ENCODE assay signal across 1 cellular context in the genomic region with DNA sequence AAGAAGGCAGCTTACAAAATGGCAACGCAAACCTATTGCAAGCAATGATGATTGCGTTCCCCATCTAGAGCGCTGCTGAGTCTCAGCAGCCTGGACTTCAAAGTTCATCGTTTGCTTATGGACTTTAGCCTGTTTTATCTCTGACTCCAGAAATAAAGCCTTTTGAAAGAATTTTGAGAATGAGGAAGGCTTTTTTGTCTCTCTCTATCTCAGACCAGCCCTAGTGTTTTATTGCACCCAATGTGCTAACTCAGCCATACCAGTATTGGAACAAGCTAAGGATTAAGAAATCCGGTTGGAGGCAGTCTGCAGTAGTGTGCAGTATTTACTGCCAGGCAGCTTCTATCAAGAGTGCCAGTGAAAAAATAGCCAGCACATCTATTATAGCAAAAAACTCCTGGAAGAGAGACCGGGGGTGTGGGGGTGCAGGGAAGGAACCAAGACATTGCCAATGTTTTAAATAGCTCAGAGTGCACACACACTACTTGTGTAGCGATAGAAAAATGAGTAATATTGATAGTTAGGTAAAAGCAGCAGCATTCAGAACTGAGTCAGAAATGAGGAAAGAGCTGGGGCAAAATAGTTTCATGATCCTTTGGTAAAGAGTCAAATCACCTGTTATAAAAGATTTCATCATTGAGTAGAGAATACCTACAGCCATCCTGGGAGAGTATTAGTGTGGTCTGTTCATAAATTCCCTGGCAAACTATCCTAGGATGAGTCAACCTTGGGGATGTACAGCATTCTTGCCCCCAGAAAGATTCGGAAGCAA.
TF ChIP-seq lines count a peak whose summit lies in the region.

No MANE protein-coding gene starts in this region.

TF ChIP-seq in GM23338, 12 proteins besides CTCF, POLR2A, EP300 and RAD21 (continued from another document):
- TF ChIP-seq, protein P1, sequence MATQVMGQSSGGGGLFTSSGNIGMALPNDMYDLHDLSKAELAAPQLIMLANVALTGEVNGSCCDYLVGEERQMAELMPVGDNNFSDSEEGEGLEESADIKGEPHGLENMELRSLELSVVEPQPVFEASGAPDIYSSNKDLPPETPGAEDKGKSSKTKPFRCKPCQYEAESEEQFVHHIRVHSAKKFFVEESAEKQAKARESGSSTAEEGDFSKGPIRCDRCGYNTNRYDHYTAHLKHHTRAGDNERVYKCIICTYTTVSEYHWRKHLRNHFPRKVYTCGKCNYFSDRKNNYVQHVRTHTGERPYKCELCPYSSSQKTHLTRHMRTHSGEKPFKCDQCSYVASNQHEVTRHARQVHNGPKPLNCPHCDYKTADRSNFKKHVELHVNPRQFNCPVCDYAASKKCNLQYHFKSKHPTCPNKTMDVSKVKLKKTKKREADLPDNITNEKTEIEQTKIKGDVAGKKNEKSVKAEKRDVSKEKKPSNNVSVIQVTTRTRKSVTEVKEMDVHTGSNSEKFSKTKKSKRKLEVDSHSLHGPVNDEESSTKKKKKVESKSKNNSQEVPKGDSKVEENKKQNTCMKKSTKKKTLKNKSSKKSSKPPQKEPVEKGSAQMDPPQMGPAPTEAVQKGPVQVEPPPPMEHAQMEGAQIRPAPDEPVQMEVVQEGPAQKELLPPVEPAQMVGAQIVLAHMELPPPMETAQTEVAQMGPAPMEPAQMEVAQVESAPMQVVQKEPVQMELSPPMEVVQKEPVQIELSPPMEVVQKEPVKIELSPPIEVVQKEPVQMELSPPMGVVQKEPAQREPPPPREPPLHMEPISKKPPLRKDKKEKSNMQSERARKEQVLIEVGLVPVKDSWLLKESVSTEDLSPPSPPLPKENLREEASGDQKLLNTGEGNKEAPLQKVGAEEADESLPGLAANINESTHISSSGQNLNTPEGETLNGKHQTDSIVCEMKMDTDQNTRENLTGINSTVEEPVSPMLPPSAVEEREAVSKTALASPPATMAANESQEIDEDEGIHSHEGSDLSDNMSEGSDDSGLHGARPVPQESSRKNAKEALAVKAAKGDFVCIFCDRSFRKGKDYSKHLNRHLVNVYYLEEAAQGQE (IDR thresholded peaks at IDR 0.05; ENCODE audit: unreplicated experiment): no peak
- TF ChIP-seq ZNF331 (CRISPR knock-in tag; IDR thresholded peaks at IDR 0.05; ENCODE audit: low read depth) (no peak), STAT1 (IDR thresholded peaks at IDR 0.05; ENCODE audit: unreplicated experiment) (no peak), POLR2AphosphoS5 (IDR thresholded peaks at IDR 0.05; ENCODE audit: low read depth) (no peak), EZH2 (IDR thresholded peaks at IDR 0.05; ENCODE audit: low read depth, unreplicated experiment) (no peak), CREB1 (CRISPR knock-in tag; IDR thresholded peaks at IDR 0.05; ENCODE audit: low read depth) (no peak), ZNF114 (CRISPR knock-in tag; IDR thresholded peaks at IDR 0.05) (no peak)
- TF ChIP-seq, protein P2, sequence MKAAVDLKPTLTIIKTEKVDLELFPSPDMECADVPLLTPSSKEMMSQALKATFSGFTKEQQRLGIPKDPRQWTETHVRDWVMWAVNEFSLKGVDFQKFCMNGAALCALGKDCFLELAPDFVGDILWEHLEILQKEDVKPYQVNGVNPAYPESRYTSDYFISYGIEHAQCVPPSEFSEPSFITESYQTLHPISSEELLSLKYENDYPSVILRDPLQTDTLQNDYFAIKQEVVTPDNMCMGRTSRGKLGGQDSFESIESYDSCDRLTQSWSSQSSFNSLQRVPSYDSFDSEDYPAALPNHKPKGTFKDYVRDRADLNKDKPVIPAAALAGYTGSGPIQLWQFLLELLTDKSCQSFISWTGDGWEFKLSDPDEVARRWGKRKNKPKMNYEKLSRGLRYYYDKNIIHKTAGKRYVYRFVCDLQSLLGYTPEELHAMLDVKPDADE (IDR thresholded peaks at IDR 0.05): no peak
